ENCODE assay signal across 29 cellular contexts in genomic region chr2:48147719-48148118, GRCh38.
"Had no signal": no experiment of that assay in that cellular context is flagged by ENCODE, and none has a peak within 500 bp of the region (broad histone marks: within the 10 kb centered on the region; RNA-seq: fewer than 3 reads in every experiment).

No MANE protein-coding gene starts in this region.

- H3K36me3 ChIP-seq: esophagus muscularis mucosa, heart right ventricle, lower lobe of right lung, ovary, spleen, thoracic aorta, tibial nerve, upper lobe of right lung, uterus had no signal

- H3K27ac ChIP-seq: dorsolateral prefrontal cortex, esophagus muscularis mucosa, heart right ventricle, lower lobe of right lung, ovary, psoas muscle, skin epidermis, thoracic aorta, tibial nerve, upper lobe of right lung, uterus had no signal

- H3K9me3 ChIP-seq: esophagus muscularis mucosa, heart right ventricle, lower lobe of right lung, ovary, psoas muscle, spleen, thoracic aorta, tibial nerve, upper lobe of right lung, uterus had no signal

- H3K27me3 ChIP-seq: dorsolateral prefrontal cortex, esophagus muscularis mucosa, heart right ventricle, ovary, spleen, tibial nerve, upper lobe of right lung, uterus had no signal

- H3K4me1 Mint-ChIP-seq: nephron progenitor cell had no signal

- H3K27me3 Mint-ChIP-seq: stimulated activated naive B cell treated with anti-CD40 and anti-IgM and Interleukin-4, amounts not matched to agents 10 μg/mL and 1 μg/mL and 100 μg/mL, for 72 hours had no signal

- H3K4me1 ChIP-seq: psoas muscle, upper lobe of right lung, uterus had no signal

- H3K36me3 Mint-ChIP-seq: immature natural killer cell; stimulated activated naive B cell treated with anti-CD40 and anti-IgM and Interleukin-4, amounts not matched to agents 10 μg/mL and 1 μg/mL and 100 μg/mL, for 72 hours had no signal

- H3K4me3 Mint-ChIP-seq: naive thymus-derived CD8-positive, alpha-beta T cell; nephron progenitor cell; stimulated activated naive B cell treated with anti-CD40 and anti-IgM and Interleukin-4, amounts not matched to agents 10 μg/mL and 1 μg/mL and 100 μg/mL, for 72 hours; stimulated activated naive CD8-positive, alpha-beta T cell treated with anti-CD3 and anti-CD28 coated beads, Interleukin-15, Interleukin-2, amounts not matched to agents 100 ng/mL and 50 ng/mL, for 24 hours had no signal

- H3K27ac Mint-ChIP-seq: naive thymus-derived CD8-positive, alpha-beta T cell; nephron progenitor cell; stimulated activated naive B cell treated with anti-CD40 and anti-IgM and Interleukin-4, amounts not matched to agents 10 μg/mL and 1 μg/mL and 100 μg/mL, for 72 hours; stimulated activated naive CD8-positive, alpha-beta T cell treated with anti-CD3 and anti-CD28 coated beads, Interleukin-15, Interleukin-2, amounts not matched to agents 100 ng/mL and 50 ng/mL, for 24 hours had no signal

- DNase-seq: dorsolateral prefrontal cortex; effector CD4-positive, alpha-beta T cell; foreskin melanocyte; glutamatergic neuron; heart right ventricle; hippocampal formation; immature natural killer cell; islet precursor cell; kidney glomerular epithelial cell; left colon; left ventricle myocardium superior; lower lobe of right lung; naive thymus-derived CD8-positive, alpha-beta T cell; nephron progenitor cell; occipital lobe; ovary; posterior cingulate gyrus; psoas muscle; right cardiac atrium; spleen; stimulated activated CD4-positive, alpha-beta T cell treated with anti-CD3 and anti-CD28 coated beads, Interleukin-4, amount 100 ng/mL, for 4 hours; stimulated activated naive B cell treated with anti-CD40 and anti-IgM and Interleukin-4, amounts not matched to agents 10 μg/mL and 1 μg/mL and 100 μg/mL, for 72 hours; upper lobe of right lung; uterus had no signal

- ATAC-seq: heart right ventricle; left colon; left ventricle myocardium superior; lower lobe of right lung; naive thymus-derived CD8-positive, alpha-beta T cell; psoas muscle; right cardiac atrium; stimulated activated naive B cell treated with anti-CD40 and anti-IgM and Interleukin-4, amounts not matched to agents 10 μg/mL and 1 μg/mL and 100 μg/mL, for 72 hours; upper lobe of right lung had no signal

- H3K9me3 Mint-ChIP-seq: immature natural killer cell; naive thymus-derived CD8-positive, alpha-beta T cell; stimulated activated naive B cell treated with anti-CD40 and anti-IgM and Interleukin-4, amounts not matched to agents 10 μg/mL and 1 μg/mL and 100 μg/mL, for 72 hours; stimulated activated naive CD8-positive, alpha-beta T cell treated with anti-CD3 and anti-CD28 coated beads, Interleukin-15, Interleukin-2, amounts not matched to agents 100 ng/mL and 50 ng/mL, for 24 hours had no signal

- H3K4me3 ChIP-seq: esophagus muscularis mucosa, heart right ventricle, lower lobe of right lung, ovary, psoas muscle, skin epidermis, spleen, thoracic aorta, tibial nerve, upper lobe of right lung, uterus had no signal
